ENCODE assay signal across 1 cellular context in the genomic region with DNA sequence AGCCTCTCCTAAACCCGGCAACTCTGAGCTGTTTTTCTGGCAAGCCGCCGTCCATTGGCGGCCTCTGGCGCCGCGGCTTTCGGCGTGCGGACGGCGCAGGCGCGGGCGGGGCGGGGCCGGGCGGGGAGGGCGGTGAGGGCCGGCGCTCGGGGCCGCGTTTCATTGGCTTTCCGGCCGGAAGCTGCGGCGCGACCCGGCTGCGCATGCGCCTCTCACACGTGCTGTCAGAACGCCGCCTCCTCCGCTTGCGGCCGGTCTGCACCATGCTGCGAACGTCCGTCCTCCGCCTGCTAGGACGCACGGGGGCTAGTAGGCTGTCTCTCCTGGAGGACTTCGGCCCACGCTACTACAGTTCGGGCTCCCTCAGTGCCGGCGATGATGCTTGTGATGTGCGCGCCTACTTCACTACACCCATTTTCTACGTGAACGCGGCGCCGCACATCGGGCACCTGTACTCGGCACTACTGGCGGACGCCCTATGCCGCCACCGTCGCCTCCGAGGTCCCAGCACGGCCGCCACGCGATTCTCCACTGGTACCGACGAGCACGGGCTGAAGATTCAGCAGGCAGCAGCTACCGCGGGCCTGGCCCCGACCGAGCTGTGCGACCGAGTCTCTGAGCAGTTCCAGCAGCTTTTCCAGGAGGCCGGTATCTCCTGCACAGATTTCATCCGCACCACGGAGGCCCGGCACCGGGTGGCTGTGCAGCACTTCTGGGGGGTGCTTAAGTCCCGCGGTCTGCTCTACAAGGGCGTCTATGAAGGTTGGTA.
TF ChIP-seq lines count a peak whose summit lies in the region.

Gene MARS2, plus strand, starts transcription at position 227 of the 769 bp plus-strand sequence. Its CDS starts 37 bp downstream, at position 264.

TF ChIP-seq in HepG2, 621 proteins besides CTCF, POLR2A, EP300 and RAD21 (continued from another document and continues in another):
- TF ChIP-seq RORA (CRISPR knock-in tag; IDR thresholded peaks at IDR 0.05) (no peak), KMT2A (CRISPR knock-in tag; IDR thresholded peaks at IDR 0.05) (peak; percentile 91), ZBTB42 (CRISPR knock-in tag; IDR thresholded peaks at IDR 0.05) (no peak), ZNF766 (CRISPR knock-in tag; IDR thresholded peaks at IDR 0.05; ENCODE audit: borderline replicate concordance) (no peak), ZNF710 (CRISPR knock-in tag; IDR thresholded peaks at IDR 0.05; ENCODE audit: borderline replicate concordance) (peak; percentile 67; the same call in 1 of the 2 replicates), ATF1 (CRISPR knock-in tag; IDR thresholded peaks at IDR 0.05) (no peak), NCOR1 (IDR thresholded peaks at IDR 0.05; ENCODE audit: borderline replicate concordance, low read length) (no peak), THAP11 (CRISPR knock-in tag; IDR thresholded peaks at IDR 0.05) (peak; percentile 82), WIZ (CRISPR knock-in tag; IDR thresholded peaks at IDR 0.05) (peak; percentile 95; the same call in 1 of the 2 replicates), MEIS1 (CRISPR knock-in tag; IDR thresholded peaks at IDR 0.05; ENCODE audit: borderline replicate concordance) (peak; percentile 62; the same call in 1 of the 2 replicates), GPBP1L1 (CRISPR knock-in tag; IDR thresholded peaks at IDR 0.05) (no peak), U2AF2 (IDR thresholded peaks at IDR 0.05; ENCODE audit: low read depth, low read length) (peak; percentile 47; the same call in 1 of the 2 replicates), KLF15 (CRISPR knock-in tag; IDR thresholded peaks at IDR 0.05; ENCODE audit: borderline replicate concordance) (0 out of 2 replicates have a peak, but pooled peaks have one; percentile 40), ZNF251 (CRISPR knock-in tag; IDR thresholded peaks at IDR 0.05) (no peak), HDAC2 (CRISPR knock-in tag; IDR thresholded peaks at IDR 0.05) (peak; percentile 73), ASH2L (IDR thresholded peaks at IDR 0.05; ENCODE audit: insufficient read length, low read depth, low read length) (peak; percentile 87), ZSCAN22 (CRISPR knock-in tag; IDR thresholded peaks at IDR 0.05) (0 out of 2 replicates have a peak, but pooled peaks have one; percentile 42), HMGA1 (CRISPR knock-in tag; conservative IDR thresholded peaks at IDR 0.05) (no peak), HINFP (CRISPR knock-in tag; IDR thresholded peaks at IDR 0.05; ENCODE audit: low read depth) (peak; percentile 88; the same call in 1 of the 2 replicates), NR1H2 (CRISPR knock-in tag; IDR thresholded peaks at IDR 0.05; ENCODE audit: borderline replicate concordance, low read depth) (0 out of 2 replicates have a peak, but pooled peaks have one; percentile 39), DBP (CRISPR knock-in tag; IDR thresholded peaks at IDR 0.05; ENCODE audit: not compliant biosample characterization) (no peak), ZNF256 (CRISPR knock-in tag; conservative IDR thresholded peaks at IDR 0.05) (no peak), ZNF543 (CRISPR knock-in tag; IDR thresholded peaks at IDR 0.05) (0 out of 2 replicates have a peak, but pooled peaks have one; percentile 79), ZIK1 (CRISPR knock-in tag; IDR thresholded peaks at IDR 0.05; ENCODE audit: borderline replicate concordance, low read depth) (peak; percentile 62; the same call in 1 of the 2 replicates), ZNF292 (CRISPR knock-in tag; IDR thresholded peaks at IDR 0.05; ENCODE audit: borderline replicate concordance, low read depth) (peak; percentile 95), GATAD2A (CRISPR knock-in tag; IDR thresholded peaks at IDR 0.05) (no peak; the same call in 1 of the 2 replicates), ZNF709 (CRISPR knock-in tag; IDR thresholded peaks at IDR 0.05) (no peak), NR2F1 (CRISPR knock-in tag; IDR thresholded peaks at IDR 0.05) (no peak), ZBTB20 (CRISPR knock-in tag; IDR thresholded peaks at IDR 0.05; ENCODE audit: borderline replicate concordance, low read depth) (peak; percentile 84; the same call in 1 of the 2 replicates), ZNF619 (CRISPR knock-in tag; IDR thresholded peaks at IDR 0.05) (peak; percentile 99), ZNF235 (CRISPR knock-in tag; IDR thresholded peaks at IDR 0.05; ENCODE audit: borderline replicate concordance) (peak; percentile 93), SKIL (CRISPR knock-in tag; IDR thresholded peaks at IDR 0.05; ENCODE audit: borderline replicate concordance) (no peak), ZKSCAN1 (IDR thresholded peaks at IDR 0.05; ENCODE audit: low read length) (no peak), DNMT1 (CRISPR knock-in tag; IDR thresholded peaks at IDR 0.05) (peak; percentile 91), TP53 (CRISPR knock-in tag; conservative IDR thresholded peaks at IDR 0.05) (no peak), ZNF512B (CRISPR knock-in tag; IDR thresholded peaks at IDR 0.05; ENCODE audit: borderline replicate concordance) (peak; percentile 80; the same call in 1 of the 2 replicates), SIN3B (IDR thresholded peaks at IDR 0.05; ENCODE audit: low read length) (no peak), TERF1 (CRISPR knock-in tag; IDR thresholded peaks at IDR 0.05) (no peak)
- TF ChIP-seq, protein P1, sequence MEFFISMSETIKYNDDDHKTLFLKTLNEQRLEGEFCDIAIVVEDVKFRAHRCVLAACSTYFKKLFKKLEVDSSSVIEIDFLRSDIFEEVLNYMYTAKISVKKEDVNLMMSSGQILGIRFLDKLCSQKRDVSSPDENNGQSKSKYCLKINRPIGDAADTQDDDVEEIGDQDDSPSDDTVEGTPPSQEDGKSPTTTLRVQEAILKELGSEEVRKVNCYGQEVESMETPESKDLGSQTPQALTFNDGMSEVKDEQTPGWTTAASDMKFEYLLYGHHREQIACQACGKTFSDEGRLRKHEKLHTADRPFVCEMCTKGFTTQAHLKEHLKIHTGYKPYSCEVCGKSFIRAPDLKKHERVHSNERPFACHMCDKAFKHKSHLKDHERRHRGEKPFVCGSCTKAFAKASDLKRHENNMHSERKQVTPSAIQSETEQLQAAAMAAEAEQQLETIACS (CRISPR knock-in tag; IDR thresholded peaks at IDR 0.05) = no peak
- TF ChIP-seq, protein P2, sequence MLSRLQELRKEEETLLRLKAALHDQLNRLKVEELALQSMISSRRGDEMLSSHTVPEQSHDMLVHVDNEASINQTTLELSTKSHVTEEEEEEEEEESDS (CRISPR knock-in tag; IDR thresholded peaks at IDR 0.05; ENCODE audit: borderline replicate concordance) = no peak
